15 cellular contexts compared by ENCODE assay signal in the genomic region with DNA sequence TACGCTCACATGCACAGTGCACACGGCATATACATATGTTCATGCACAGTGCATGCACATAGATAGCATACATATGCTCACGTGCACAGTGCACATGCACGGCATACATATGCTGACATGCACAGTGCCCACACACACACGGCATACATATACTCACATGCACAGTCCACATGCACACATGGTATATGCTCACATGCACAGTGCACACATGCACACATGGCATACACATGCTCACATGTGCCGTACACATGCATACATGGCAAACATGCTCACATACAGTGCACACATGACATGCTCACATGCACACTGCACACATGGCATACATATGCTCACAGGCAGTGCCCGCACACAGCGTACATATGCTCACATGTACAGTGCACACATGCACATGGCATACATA.
DNase-seq lines count a peak whose midpoint lies in the region; ATAC-seq, FAIRE-seq and TF ChIP-seq lines count a peak whose summit lies in the region.
"Had no signal": no experiment of that assay in that cellular context is flagged by ENCODE, and none has a peak within 500 bp of the region (broad histone marks: within the 10 kb centered on the region; RNA-seq: fewer than 3 reads in every experiment).

No MANE protein-coding gene starts in this region.

- no peak overlapping the region for H2AK5ac ChIP-seq in neuronal stem cell (ENCODE audit: low read depth, low read length)

- H3K4me2 ChIP-seq in endothelial cell of umbilical vein (ENCODE audit: insufficient read depth, low read length) (no peak overlapping the region), neuronal stem cell (ENCODE audit: insufficient read depth, low read length, poor library complexity, severe bottlenecking) (no peak overlapping the region)
- H3K4me2 ChIP-seq: KMS-11 had no signal

- H3K18ac ChIP-seq in neuronal stem cell (ENCODE audit: low read length) = peak overlapping the region; percentile 11

- H2BK5ac ChIP-seq in neuronal stem cell (ENCODE audit: low read length) = no peak overlapping the region

- H2BK120ac ChIP-seq in neuronal stem cell (ENCODE audit: low read depth, low read length) = no peak overlapping the region

- FAIRE-seq in HTR-8/SVneo (lab: Jason Lieb, UNC) (peak; percentile 60), endothelial cell of umbilical vein (lab: Jason Lieb, UNC) (no peak)

- H4K8ac ChIP-seq in neuronal stem cell (ENCODE audit: low read depth, low read length) = peak overlapping the region; percentile 31

- H3K9me3 ChIP-seq in endothelial cell of umbilical vein (replicated peaks; ENCODE audit: control insufficient read depth, insufficient read depth, low read length) (no peaks in the 10 kb centered on the region), neuronal stem cell (replicated peaks in 1 of 2; ENCODE audit: control insufficient read depth in 2 of 2, insufficient read depth in 1 of 2, low read depth in 1 of 2, low read length in 2 of 2) (peaks cover 0 to 13% of the 10 kb centered on the region in 2 donors)
- H3K9me3 ChIP-seq: BE2C had no signal

- CTCF ChIA-PET in endothelial cell of umbilical vein (lab: Charles Lee) = no interaction called here

- no CpG with 5 or more reads among the region's 8 CpGs for WGBS in neuronal stem cell (ENCODE audit: extremely low coverage in 2 of 2, insufficient read length in 2 of 2, insufficient replicate concordance in 1 of 2), 2 donors

- intact Hi-C loops in endothelial cell of umbilical vein (cut with micrococcal nuclease) = no loop called here

- H3K27me3 ChIP-seq in endothelial cell of umbilical vein (ENCODE audit: control insufficient read depth in 2 of 2, insufficient read depth in 2 of 2, low read length in 2 of 2) (no peaks in the 10 kb centered on the region), neuronal stem cell (ENCODE audit: control insufficient read depth in 3 of 3, insufficient read depth in 3 of 3, low read depth in 1 of 3, low read length in 3 of 3) (peaks cover 0 to 2% (median 0%) of the 10 kb centered on the region in 3 experiments)
- H3K27me3 ChIP-seq: BE2C had no signal

- TF ChIP-seq CTCF in endothelial cell of umbilical vein (IDR thresholded peaks at IDR 0.05; ENCODE audit: extremely low read depth in 1 of 2, insufficient read depth in 1 of 2, low read depth in 1 of 2, low read length in 2 of 2) = no peak

- H4K20me1 ChIP-seq in endothelial cell of umbilical vein (replicated peaks; ENCODE audit: control insufficient read depth, extremely low read depth, insufficient read depth, low read length) = no peaks in the 10 kb centered on the region

- H3K27ac ChIP-seq in endothelial cell of umbilical vein (ENCODE audit: insufficient read depth, low read depth, low read length) = no peak overlapping the region
- no peak overlapping the region for H3K27ac ChIP-seq in neuronal stem cell (replicated peaks; ENCODE audit: low read length)
- H3K27ac ChIP-seq: KMS-11 had no signal

- POLR2A ChIA-PET in endothelial cell of umbilical vein (lab: Charles Lee) = no interaction called here

- H3K9ac ChIP-seq in endothelial cell of umbilical vein (replicated peaks; ENCODE audit: extremely low read depth, insufficient read depth, low read length) (no peak overlapping the region), neuronal stem cell (ENCODE audit: low read depth, low read length, poor library complexity) (no peak overlapping the region)
- H3K9ac ChIP-seq: KMS-11 had no signal

- dilution Hi-C loops in endothelial cell of umbilical vein (cut with MboI; ENCODE audit: extremely low pct_ligation_motif_present, low sequenced_read_pairs) = no loop called here

- H3K14ac ChIP-seq in neuronal stem cell (ENCODE audit: low read length) = peak overlapping the region; percentile 66

- peak overlapping the region; percentile 34 for H4K91ac ChIP-seq in neuronal stem cell (ENCODE audit: low read depth, low read length, poor library complexity)

- H3K36me3 ChIP-seq in endothelial cell of umbilical vein (ENCODE audit: control insufficient read depth in 2 of 2, extremely low read depth in 1 of 2, insufficient read depth in 2 of 2, low read length in 2 of 2) = no peaks in the 10 kb centered on the region
- H3K36me3 ChIP-seq in neuronal stem cell (replicated peaks in 1 of 2; ENCODE audit: control insufficient read depth in 2 of 2, insufficient read depth in 2 of 2, low read length in 2 of 2) = peaks cover 0 to 3% of the 10 kb centered on the region in 2 donors
- H3K36me3 ChIP-seq: BE2C had no signal

- H3K79me1 ChIP-seq in neuronal stem cell (ENCODE audit: low read depth, low read length) = peaks cover 2% of the 10 kb centered on the region

- ATAC-seq in HG03139 (IDR thresholded peaks at IDR 0.05; ENCODE audit: unreplicated experiment) = no peak

- H2BK12ac ChIP-seq in neuronal stem cell (ENCODE audit: low read length) = no peak overlapping the region

- H3K9me1 ChIP-seq in endothelial cell of umbilical vein (replicated peaks; ENCODE audit: control insufficient read depth, extremely low read depth, insufficient read depth, low read length) = no peaks in the 10 kb centered on the region

- no TSS peak for BruUV-seq in endothelial cell of umbilical vein (replicated peaks; lab: Mats Ljungman, UMichigan)

- no peak overlapping the region for H2BK15ac ChIP-seq in neuronal stem cell (ENCODE audit: low read length)

- H3K4me3 ChIP-seq in endothelial cell of umbilical vein (replicated peaks in 1 of 3; ENCODE audit: insufficient read depth in 1 of 3, low read depth in 1 of 3, low read length in 3 of 3) = no peak overlapping the region
- peak overlapping the region in 1 of 2 donors; percentile 32 for H3K4me3 ChIP-seq in neuronal stem cell (ENCODE audit: low read length in 2 of 2)

- H3K4ac ChIP-seq in neuronal stem cell (ENCODE audit: low read length) = no peak overlapping the region

- H3K4me1 ChIP-seq in endothelial cell of umbilical vein (ENCODE audit: control insufficient read depth, extremely low read depth, insufficient read depth, low read length) (no peaks in the 10 kb centered on the region), neuronal stem cell (ENCODE audit: control insufficient read depth in 2 of 2, insufficient read depth in 1 of 2, low read depth in 1 of 2, low read length in 2 of 2) (peaks cover 0 to 5% of the 10 kb centered on the region in 2 donors)
- H3K4me1 ChIP-seq: BE2C had no signal

- TF ChIP-seq POLR2A in endothelial cell of umbilical vein (IDR thresholded peaks at IDR 0.05; ENCODE audit: low read depth, low read length) = no peak

- H3K79me2 ChIP-seq in endothelial cell of umbilical vein (ENCODE audit: control insufficient read depth, insufficient read depth, low read length) = no peaks in the 10 kb centered on the region

- DNase-seq in activated T-cell treated with anti-CD3 and anti-CD28 coated beads, Interleukin-2, amount 50 U/mL, for 1 hour = peak; percentile 11
- no peak for DNase-seq in activated T-cell treated with anti-CD3 and anti-CD28 coated beads, Interleukin-2, amount 50 U/mL, for 48 hours
- DNase-seq in HTR-8/SVneo (ENCODE audit: insufficient read length, low spot score) (no peak), endothelial cell of umbilical vein (ENCODE audit: low read depth, low spot score) (no peak), neuronal stem cell (ENCODE audit: low spot score) (no peak), NCI-H1105 (lab: John Stamatoyannopoulos, UW) (no peak), HuH-7 (ENCODE audit: low spot score) (no peak)
- DNase-seq: 8988T, BE2C, Calu3, NCI-H1048, NCI-H2081 treated with DMSO at 0.1 percent for 48 hours, NCI-H510A treated with DMSO at 0.1 percent for 48 hours had no signal

- H3K23ac ChIP-seq in neuronal stem cell (ENCODE audit: low read depth, low read length, poor library complexity) = peak overlapping the region; percentile 12

- H2AFZ ChIP-seq in endothelial cell of umbilical vein (ENCODE audit: low read depth, low read length) (no peak overlapping the region), neuronal stem cell (ENCODE audit: low read length) (no peak overlapping the region)

TF ChIP-seq in endothelial cell of umbilical vein, 7 proteins besides CTCF, POLR2A, EP300 and RAD21:
- no peak for TF ChIP-seq GATA2 (IDR thresholded peaks at IDR 0.05; ENCODE audit: insufficient read depth, insufficient read length, low read depth, low read length)
- TF ChIP-seq MYC (IDR thresholded peaks at IDR 0.05; ENCODE audit: low read depth, low read length) = no peak
- no peak for TF ChIP-seq JUN (IDR thresholded peaks at IDR 0.05; ENCODE audit: borderline replicate concordance, insufficient read depth, insufficient read length, low read depth)
- no peak for TF ChIP-seq EZH2 (IDR thresholded peaks at IDR 0.05; ENCODE audit: borderline replicate concordance, low read depth, low read length, severe bottlenecking)
- TF ChIP-seq, protein P1, sequence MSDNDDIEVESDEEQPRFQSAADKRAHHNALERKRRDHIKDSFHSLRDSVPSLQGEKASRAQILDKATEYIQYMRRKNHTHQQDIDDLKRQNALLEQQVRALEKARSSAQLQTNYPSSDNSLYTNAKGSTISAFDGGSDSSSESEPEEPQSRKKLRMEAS (IDR thresholded peaks at IDR 0.05; ENCODE audit: insufficient read depth, insufficient read length) = peak; percentile 60
